Comparison of ENCODE assay signal across 9 cellular contexts in the genomic region with DNA sequence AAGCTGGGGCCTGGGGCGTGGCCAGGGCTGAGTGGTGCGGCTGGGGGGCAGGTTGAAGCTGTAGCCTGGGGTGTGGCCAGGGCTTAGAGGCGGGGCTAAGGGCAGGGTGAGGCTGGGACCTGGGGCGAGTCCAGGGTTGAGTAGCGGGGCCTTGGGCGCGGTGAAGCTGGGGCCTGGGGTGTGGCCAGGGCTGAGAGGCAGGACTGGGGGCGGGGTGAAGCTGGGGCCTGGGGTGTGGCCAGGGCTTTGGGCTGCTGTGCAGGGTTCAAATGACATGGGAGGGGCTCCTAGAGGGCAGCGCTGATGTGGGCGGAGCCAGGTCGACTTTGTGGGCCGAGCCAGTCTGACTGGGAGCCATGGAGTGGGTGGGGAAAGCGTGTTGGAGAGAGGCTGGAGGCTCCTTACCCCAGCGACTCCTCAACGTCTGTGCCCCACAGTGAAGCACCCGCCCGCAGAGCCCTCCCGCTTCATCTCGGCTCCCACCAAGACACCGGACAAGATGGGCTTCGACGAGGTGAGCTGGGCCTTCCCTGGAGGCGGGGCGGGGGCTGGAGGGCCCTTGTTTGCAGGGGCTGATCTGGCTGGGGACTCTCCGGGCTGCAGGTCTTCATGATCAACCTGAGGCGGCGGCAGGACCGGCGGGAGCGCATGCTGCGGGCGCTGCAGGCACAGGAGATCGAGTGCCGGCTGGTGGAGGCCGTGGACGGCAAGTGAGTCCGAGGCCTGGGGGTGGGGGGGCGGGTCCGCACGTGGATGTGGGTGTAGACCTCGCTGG. TPM values are rescaled to one million over a fixed set of nuclear protein-coding genes. Genes with fewer than 3 reads are reported as not detected.
DNase-seq lines count a peak whose midpoint lies in the region; ATAC-seq and TF ChIP-seq lines count a peak whose summit lies in the region.
"Had no signal": no experiment of that assay in that cellular context is flagged by ENCODE, and none has a peak within 500 bp of the region (broad histone marks: within the 10 kb centered on the region; RNA-seq: fewer than 3 reads in every experiment).

No MANE protein-coding gene starts in this region.

- no peak for TF ChIP-seq CTCF in fibroblast of the aortic adventitia (IDR thresholded peaks at IDR 0.05; ENCODE audit: insufficient read depth, low read length)

- peak; percentile 49 for ATAC-seq in stimulated activated memory B cell treated with anti-CD40 and anti-IgM and Interleukin-4, amounts not matched to agents 10 μg/mL and 1 μg/mL and 100 μg/mL, for 72 hours
- ATAC-seq in GM21528 (IDR thresholded peaks at IDR 0.05; ENCODE audit: low FRiP score, unreplicated experiment) (no peak), HG02981 (IDR thresholded peaks at IDR 0.05; ENCODE audit: unreplicated experiment) (no peak), HG03442 (IDR thresholded peaks at IDR 0.05; ENCODE audit: unreplicated experiment) (no peak)

- H3K27ac Mint-ChIP-seq in stimulated activated memory B cell treated with anti-CD40 and anti-IgM and Interleukin-4, amounts not matched to agents 10 μg/mL and 1 μg/mL and 100 μg/mL, for 72 hours, result no peak overlapping the region

- peaks cover 66% of the 10 kb centered on the region for H3K36me3 Mint-ChIP-seq in stimulated activated memory B cell treated with anti-CD40 and anti-IgM and Interleukin-4, amounts not matched to agents 10 μg/mL and 1 μg/mL and 100 μg/mL, for 72 hours

- no peak overlapping the region for H3K4me3 ChIP-seq in fibroblast of the aortic adventitia (ENCODE audit: low read depth, low read length)

- H3K4me1 Mint-ChIP-seq in stimulated activated memory B cell treated with anti-CD40 and anti-IgM and Interleukin-4, amounts not matched to agents 10 μg/mL and 1 μg/mL and 100 μg/mL, for 72 hours, result peaks cover 28% of the 10 kb centered on the region

- H3K4me3 Mint-ChIP-seq in stimulated activated memory B cell treated with anti-CD40 and anti-IgM and Interleukin-4, amounts not matched to agents 10 μg/mL and 1 μg/mL and 100 μg/mL, for 72 hours, result no peak overlapping the region
- H3K4me3 Mint-ChIP-seq: CD4-positive, CD25-positive, alpha-beta regulatory T cell had no signal

- H3K27me3 Mint-ChIP-seq in stimulated activated memory B cell treated with anti-CD40 and anti-IgM and Interleukin-4, amounts not matched to agents 10 μg/mL and 1 μg/mL and 100 μg/mL, for 72 hours, result no peaks in the 10 kb centered on the region
- H3K27me3 Mint-ChIP-seq: CD4-positive, CD25-positive, alpha-beta regulatory T cell had no signal

- DNase-seq in activated CD8-positive, alpha-beta memory T cell treated with anti-CD3 and anti-CD28 coated beads, Interleukin-2, amount 50 U/mL, for 48 hours, result peak; percentile 74
- DNase-seq in activated CD8-positive, alpha-beta memory T cell treated with anti-CD3 and anti-CD28 coated beads for 24 hours, result no peak
- peak; percentile 64 for DNase-seq in OCI-M1 (lab: John Stamatoyannopoulos, UW)
- peak; percentile 74 for DNase-seq in fibroblast of the aortic adventitia (ENCODE audit: low read depth)

- H3K9me3 Mint-ChIP-seq in stimulated activated memory B cell treated with anti-CD40 and anti-IgM and Interleukin-4, amounts not matched to agents 10 μg/mL and 1 μg/mL and 100 μg/mL, for 72 hours, result no peaks in the 10 kb centered on the region
- H3K9me3 Mint-ChIP-seq: CD4-positive, CD25-positive, alpha-beta regulatory T cell had no signal

RNA-seq across cellular contexts. Expression of a gene that starts 21.5 kb away (rescaled TPM):
- total RNA-seq in fibroblast of the aortic adventitia (ENCODE audit: low replicate concordance), result 62.5 and 93.1 TPM in 2 replicates
